Comparison of ENCODE assay signal across 1 cellular context in genomic region chr5:54004697-54005096, GRCh38.
TF ChIP-seq lines count a peak whose summit lies in the region.

No MANE protein-coding gene starts in this region.

TF ChIP-seq in H1, 55 proteins besides CTCF, POLR2A, EP300 and RAD21:
- TF ChIP-seq PHF8 (conservative IDR thresholded peaks at IDR 0.05; ENCODE audit: low read depth, low read length) (no peak), GTF2F1 (IDR thresholded peaks at IDR 0.05; ENCODE audit: borderline replicate concordance, low read depth, low read length) (no peak), SIN3A (conservative IDR thresholded peaks at IDR 0.05 in 1 of 2, IDR thresholded peaks at IDR 0.05 in 1 of 2; ENCODE audit: low read depth in 1 of 2, low read length in 2 of 2) (no peak), EGR1 (IDR thresholded peaks at IDR 0.05; ENCODE audit: borderline replicate concordance, low read depth, low read length) (no peak), SUZ12 (IDR thresholded peaks at IDR 0.05; ENCODE audit: low read length) (no peak), RNF2 (IDR thresholded peaks at IDR 0.05; ENCODE audit: borderline replicate concordance, low read depth, low read length, missing control alignments, poor library complexity, severe bottlenecking) (no peak), CREB1 (IDR thresholded peaks at IDR 0.05) (no peak), RXRA (IDR thresholded peaks at IDR 0.05; ENCODE audit: insufficient read depth, low read depth, low read length) (no peak), POU5F1 (IDR thresholded peaks at IDR 0.05; ENCODE audit: low read depth, low read length) (no peak), BACH1 (IDR thresholded peaks at IDR 0.05; ENCODE audit: low read length) (no peak), TCF12 (IDR thresholded peaks at IDR 0.05; ENCODE audit: low read depth, low read length) (no peak), E2F6 (IDR thresholded peaks at IDR 0.05) (no peak), CHD2 (IDR thresholded peaks at IDR 0.05; ENCODE audit: low read length) (no peak), KDM5A (IDR thresholded peaks at IDR 0.05; ENCODE audit: low read length) (no peak), SIRT6 (IDR thresholded peaks at IDR 0.05; ENCODE audit: low read length) (no peak), MAX (IDR thresholded peaks at IDR 0.05) (no peak)
